ENCODE assay signal across 8 cellular contexts in genomic region chr4:139454646-139455045, GRCh38. TPM values are rescaled to one million over a fixed set of nuclear protein-coding genes. Genes with fewer than 3 reads are reported as not detected.
DNase-seq lines count a peak whose midpoint lies in the region; ATAC-seq lines count a peak whose summit lies in the region.

No MANE protein-coding gene starts in this region.

- DNase-seq in Kasumi-1 (lab: John Stamatoyannopoulos, UW) (peak; percentile 35 to 41), NCI-H187 treated with DMSO at 0.1 percent for 48 hours (lab: John Stamatoyannopoulos, UW) (no peak), NCI-H1105 treated with DMSO at 0.1 percent for 48 hours (lab: John Stamatoyannopoulos, UW) (no peak)
- DNase-seq in natural killer cell treated with Interleukin-12 subunit alpha and Interleukin-12 subunit beta and Interleukin-15 and Interleukin-18, amount 100 ng/mL, for 72 hours (ENCODE audit: low spot score) = no peak
- DNase-seq in stimulated activated naive CD4-positive, alpha-beta T cell treated with Interleukin-2 at 50 U/mL for 16 hours (lab: John Stamatoyannopoulos, UW) = no peak

- peak overlapping the region; percentile 83 to 95 (median 91) for H3K9ac ChIP-seq in BLaER1 treated with 17β-estradiol and CSF1 and Interleukin-3, amounts not matched to agents 10 nM and 100 nM

- peak overlapping the region; percentile 94 to 97 for H3K27ac Mint-ChIP-seq in natural killer cell treated with Interleukin-12 subunit alpha and Interleukin-12 subunit beta and Interleukin-15 and Interleukin-18, amount 100 ng/mL, for 72 hours

- H3K4me1 ChIP-seq in BLaER1 treated with 17β-estradiol and CSF1 and Interleukin-3, amounts not matched to agents 10 nM and 100 nM = peaks cover 37 to 48% (median 40%) of the 10 kb centered on the region in 10 experiments

- H3K9me3 ChIP-seq in BLaER1 treated with 17β-estradiol and CSF1 and Interleukin-3, amounts not matched to agents 10 nM and 100 nM (replicated peaks in 1 of 11) = peaks cover 0 to 12% (median 8%) of the 10 kb centered on the region in 11 experiments; a peak in 21 of 22 replicates

- no peaks in the 10 kb centered on the region for H3K36me3 Mint-ChIP-seq in natural killer cell treated with Interleukin-12 subunit alpha and Interleukin-12 subunit beta and Interleukin-15 and Interleukin-18, amount 100 ng/mL, for 72 hours

- peak overlapping the region; percentile 79 to 96 (median 90) for H3K4me3 ChIP-seq in BLaER1 treated with 17β-estradiol and CSF1 and Interleukin-3, amounts not matched to agents 10 nM and 100 nM

- H4K20me1 ChIP-seq in BLaER1 treated with 17β-estradiol and CSF1 and Interleukin-3, amounts not matched to agents 10 nM and 100 nM = peaks cover 0 to 56% (median 6%) of the 10 kb centered on the region in 11 experiments; a peak in 8 of 22 replicates

- peak overlapping the region; percentile 85 to 96 (median 93); a peak in 20 of 22 replicates for H3K27ac ChIP-seq in BLaER1 treated with 17β-estradiol and CSF1 and Interleukin-3, amounts not matched to agents 10 nM and 100 nM
- H3K27ac ChIP-seq in cingulate gyrus (ENCODE audit: low read depth, low read length) = peak overlapping the region; percentile 91

- peaks cover 0 to 34% (median 17%) of the 10 kb centered on the region in 11 experiments; a peak in 16 of 22 replicates for H3K36me3 ChIP-seq in BLaER1 treated with 17β-estradiol and CSF1 and Interleukin-3, amounts not matched to agents 10 nM and 100 nM

- H3K4me1 Mint-ChIP-seq in natural killer cell treated with Interleukin-12 subunit alpha and Interleukin-12 subunit beta and Interleukin-15 and Interleukin-18, amount 100 ng/mL, for 72 hours (ENCODE audit: low read depth in 2 of 2) = peaks cover 42 to 70% of the 10 kb centered on the region in 2 donors

- no peaks in the 10 kb centered on the region for H3K27me3 ChIP-seq in BLaER1 treated with 17β-estradiol and CSF1 and Interleukin-3, amounts not matched to agents 10 nM and 100 nM

- peak overlapping the region; percentile 98 for H3K4me3 Mint-ChIP-seq in natural killer cell treated with Interleukin-12 subunit alpha and Interleukin-12 subunit beta and Interleukin-15 and Interleukin-18, amount 100 ng/mL, for 72 hours

- H3K9me3 Mint-ChIP-seq in natural killer cell treated with Interleukin-12 subunit alpha and Interleukin-12 subunit beta and Interleukin-15 and Interleukin-18, amount 100 ng/mL, for 72 hours = no peaks in the 10 kb centered on the region

- H3K4me2 ChIP-seq in BLaER1 treated with 17β-estradiol and CSF1 and Interleukin-3, amounts not matched to agents 10 nM and 100 nM = peak overlapping the region; percentile 84 to 96 (median 90)

- no peaks in the 10 kb centered on the region for H3K27me3 Mint-ChIP-seq in natural killer cell treated with Interleukin-12 subunit alpha and Interleukin-12 subunit beta and Interleukin-15 and Interleukin-18, amount 100 ng/mL, for 72 hours

- no peak for ATAC-seq in natural killer cell treated with Interleukin-12 subunit alpha and Interleukin-12 subunit beta and Interleukin-15 and Interleukin-18, amount 100 ng/mL, for 72 hours
- ATAC-seq in GM19035 (IDR thresholded peaks at IDR 0.05; ENCODE audit: unreplicated experiment) = no peak

RNA-seq across cellular contexts. Expression of gene RAB33B, which starts 0.7 kb away (rescaled TPM):
- total RNA-seq in natural killer cell treated with Interleukin-12 subunit alpha and Interleukin-12 subunit beta and Interleukin-15 and Interleukin-18, amount 100 ng/mL, for 72 hours = 10 to 100 TPM in 1 of 2 donors, 1 to 10 TPM in 1; 6.8 to 10.0 TPM

Comparison
In these comparisons a context has a peak if more than half of its experiments do, and no peak if none do; other contexts are left out.
1. DNase-seq: peak in Kasumi-1 (2 of 2); none in natural killer cell treated with Interleukin-12 subunit alpha and Interleukin-12 subunit beta and Interleukin-15 and Interleukin-18, amount 100 ng/mL, for 72 hours (single experiment), NCI-H187 treated with DMSO at 0.1 percent for 48 hours (single experiment), stimulated activated naive CD4-positive, alpha-beta T cell treated with Interleukin-2 at 50 U/mL for 16 hours (single experiment) and NCI-H1105 treated with DMSO at 0.1 percent for 48 hours (single experiment).